Comparison of ENCODE assay signal across 26 cellular contexts in genomic region chr10:52326382-52326781, GRCh38. TPM values are rescaled to one million over a fixed set of nuclear protein-coding genes. Genes with fewer than 3 reads are reported as not detected.
"Had no signal": no experiment of that assay in that cellular context is flagged by ENCODE, and none has a peak within 500 bp of the region (broad histone marks: within the 10 kb centered on the region; RNA-seq: fewer than 3 reads in every experiment).

No MANE protein-coding gene starts in this region.

- H3K4me3 Mint-ChIP-seq: immature natural killer cell; natural killer cell treated with Interleukin-12 subunit alpha and Interleukin-12 subunit beta and Interleukin-15 and Interleukin-18, amount 100 ng/mL, for 72 hours; neural crest cell; stimulated activated effector memory CD8-positive, alpha-beta T cell treated with anti-CD3 and anti-CD28 coated beads, Interleukin-12 subunit alpha, Interleukin-12 subunit beta, amount 100 ng/mL, for 72 hours had no signal

- H3K4me1 ChIP-seq: esophagus muscularis mucosa, heart right ventricle, lower lobe of right lung, prostate gland, right atrium auricular region, sigmoid colon, stomach, thyroid gland, vagina had no signal

- H3K36me3 ChIP-seq: esophagus muscularis mucosa, heart right ventricle, lower lobe of right lung, prostate gland, right atrium auricular region, sigmoid colon, stomach, thyroid gland, vagina had no signal

- DNase-seq: dermis blood vessel endothelial cell; effector memory CD4-positive, alpha-beta T cell; foreskin melanocyte; glutamatergic neuron; heart right ventricle; hippocampal formation; immature natural killer cell; islet precursor cell; kidney glomerular epithelial cell; left ventricle myocardium superior; lower lobe of right lung; sigmoid colon; stimulated activated CD4-positive, alpha-beta T cell treated with anti-CD3 and anti-CD28 coated beads, Interleukin-2, amount 100 ng/mL, for 24 hours; stimulated activated CD4-positive, alpha-beta T cell treated with anti-CD3 and anti-CD28 coated beads, Interleukin-4, amount 100 ng/mL, for 24 hours; stimulated activated naive CD4-positive, alpha-beta T cell treated with Interleukin-2 at 50 U/mL for 16 hours; stomach; thyroid gland had no signal

- H3K9me3 ChIP-seq: esophagus muscularis mucosa, heart right ventricle, lower lobe of right lung, prostate gland, right atrium auricular region, sigmoid colon, stomach, thyroid gland, vagina had no signal

- H3K4me3 ChIP-seq: coronary artery, esophagus muscularis mucosa, heart right ventricle, lower lobe of right lung, prostate gland, right atrium auricular region, sigmoid colon, stomach, thyroid gland, vagina had no signal

- H3K27ac Mint-ChIP-seq: immature natural killer cell; natural killer cell treated with Interleukin-12 subunit alpha and Interleukin-12 subunit beta and Interleukin-15 and Interleukin-18, amount 100 ng/mL, for 72 hours; stimulated activated effector memory CD8-positive, alpha-beta T cell treated with anti-CD3 and anti-CD28 coated beads, Interleukin-12 subunit alpha, Interleukin-12 subunit beta, amount 100 ng/mL, for 72 hours had no signal

- H3K9me3 Mint-ChIP-seq: neural crest cell had no signal

- H3K36me3 Mint-ChIP-seq: immature natural killer cell; natural killer cell treated with Interleukin-12 subunit alpha and Interleukin-12 subunit beta and Interleukin-15 and Interleukin-18, amount 100 ng/mL, for 72 hours; stimulated activated effector memory CD8-positive, alpha-beta T cell treated with anti-CD3 and anti-CD28 coated beads, Interleukin-12 subunit alpha, Interleukin-12 subunit beta, amount 100 ng/mL, for 72 hours had no signal

- H3K27ac ChIP-seq: coronary artery, esophagus muscularis mucosa, heart right ventricle, lower lobe of right lung, prostate gland, right atrium auricular region, sigmoid colon, stomach, thyroid gland, vagina had no signal

- H3K4me1 Mint-ChIP-seq: immature natural killer cell; neural crest cell; stimulated activated effector memory CD8-positive, alpha-beta T cell treated with anti-CD3 and anti-CD28 coated beads, Interleukin-12 subunit alpha, Interleukin-12 subunit beta, amount 100 ng/mL, for 72 hours had no signal

- ATAC-seq: heart right ventricle; left ventricle myocardium superior; lower lobe of right lung; natural killer cell treated with Interleukin-12 subunit alpha and Interleukin-12 subunit beta and Interleukin-15 and Interleukin-18, amount 100 ng/mL, for 72 hours; stimulated activated effector memory CD8-positive, alpha-beta T cell treated with anti-CD3 and anti-CD28 coated beads, Interleukin-12 subunit alpha, Interleukin-12 subunit beta, amount 100 ng/mL, for 72 hours had no signal

- H3K27me3 ChIP-seq: esophagus muscularis mucosa, right atrium auricular region, sigmoid colon, stomach, thyroid gland, vagina had no signal

RNA-seq across cellular contexts. Expression of gene DKK1, which starts 12.3 kb away (rescaled TPM):
- total RNA-seq: left ventricle myocardium superior; mononuclear cell; natural killer cell treated with Interleukin-12 subunit alpha and Interleukin-12 subunit beta and Interleukin-15 and Interleukin-18, amount 100 ng/mL, for 72 hours had no signal
- polyA plus RNA-seq: immature natural killer cell had no signal
